In the genomic region with DNA sequence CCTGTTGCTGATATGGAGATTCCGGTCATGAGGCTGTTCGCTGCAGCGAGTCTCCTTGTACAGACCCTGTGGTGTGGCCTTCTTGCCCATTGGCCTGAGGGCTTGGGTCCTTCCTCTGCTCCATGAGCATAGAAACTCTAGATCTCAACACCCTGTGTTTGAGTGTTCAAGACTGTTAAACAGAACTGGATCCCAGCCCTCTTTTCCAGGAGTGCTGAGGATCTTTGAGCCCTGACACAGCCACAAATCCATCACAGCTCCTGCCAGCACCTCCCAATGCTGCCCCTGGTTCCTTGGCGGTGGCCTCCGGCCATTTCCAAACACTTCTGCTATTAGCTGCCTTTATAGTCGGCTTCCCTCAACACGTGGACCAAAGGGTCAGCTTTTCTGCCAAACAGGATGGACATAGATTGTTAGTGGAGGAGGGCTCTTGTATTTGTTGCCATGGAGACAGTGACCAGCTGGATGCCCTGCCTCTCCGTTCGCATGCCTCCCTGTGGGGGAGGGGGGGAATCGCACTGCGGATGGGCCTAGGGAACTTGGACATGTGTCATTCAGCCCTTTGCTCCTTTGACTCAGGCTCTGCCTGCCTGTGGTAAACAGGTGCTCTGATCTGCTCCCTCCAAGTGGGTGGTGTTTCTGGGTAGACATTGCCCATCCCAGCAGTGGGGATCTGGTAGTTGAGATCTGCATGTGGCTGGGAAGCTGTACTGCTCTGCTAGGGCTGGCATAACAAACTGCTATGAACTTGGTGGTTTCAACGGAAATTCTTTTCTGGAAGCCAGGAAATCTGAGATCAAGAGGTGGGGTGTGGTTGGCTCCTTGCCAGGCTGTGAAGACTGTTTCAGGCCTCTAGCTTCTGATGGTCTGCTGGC, we compare ENCODE assay signal across 9 cellular contexts. TPM values are rescaled to one million over a fixed set of nuclear protein-coding genes. Genes with fewer than 3 reads are reported as not detected.
DNase-seq lines count a peak whose midpoint lies in the region; ATAC-seq and FAIRE-seq lines count a peak whose summit lies in the region.
"Had no signal": no experiment of that assay in that cellular context is flagged by ENCODE, and none has a peak within 500 bp of the region (broad histone marks: within the 10 kb centered on the region; RNA-seq: fewer than 3 reads in every experiment).

No MANE protein-coding gene starts in this region.

- H3K36me3 ChIP-seq in naive thymus-derived CD4-positive, alpha-beta T cell (ENCODE audit: control insufficient read depth in 2 of 3, insufficient read depth in 3 of 3, low read length in 3 of 3): no peaks in the 10 kb centered on the region
- H3K36me3 ChIP-seq: sigmoid colon had no signal

- no peak overlapping the region for H3K4me3 ChIP-seq in naive thymus-derived CD4-positive, alpha-beta T cell (ENCODE audit: low read length)
- H3K4me3 ChIP-seq: sigmoid colon had no signal

- peak; percentile 62 for FAIRE-seq in GM19239 (lab: Jason Lieb, UNC)

- H3K27ac Mint-ChIP-seq in naive thymus-derived CD4-positive, alpha-beta T cell: peak overlapping the region; percentile 62 to 100 (median 83)

- in situ Hi-C loops in G401 (cut with HindIII; ENCODE audit: low sequenced_read_pairs): loop anchor here (10.0 kb wide), 1 partner anchor 99 kb away; the partner anchor contains the start of gene SLC2A9

- H3K4me1 Mint-ChIP-seq in naive thymus-derived CD4-positive, alpha-beta T cell: peaks cover 24 to 76% (median 62%) of the 10 kb centered on the region in 7 donors

- no peaks in the 10 kb centered on the region for H3K27me3 Mint-ChIP-seq in naive thymus-derived CD4-positive, alpha-beta T cell

- no peaks in the 10 kb centered on the region for H3K36me3 Mint-ChIP-seq in naive thymus-derived CD4-positive, alpha-beta T cell

- peak; percentile 36 for ATAC-seq in naive thymus-derived CD4-positive, alpha-beta T cell
- ATAC-seq in GM19452 (IDR thresholded peaks at IDR 0.05; ENCODE audit: unreplicated experiment) (no peak), HG03520 (IDR thresholded peaks at IDR 0.05; ENCODE audit: unreplicated experiment) (no peak)

- POLR2A ChIA-PET in naive thymus-derived CD4-positive, alpha-beta T cell (lab: Charles Lee): interaction anchor here (1.2 to 10.8 kb wide), 4 partner anchors 9 to 35 kb away, joined by 3 to 341 read pairs (median 51); no protein-coding TSS in a partner anchor

- intact Hi-C loops in naive thymus-derived CD4-positive, alpha-beta T cell (cut with micrococcal nuclease): no loop called here

- peaks cover 0 to 3% (median 0%) of the 10 kb centered on the region in 11 donors for H3K9me3 Mint-ChIP-seq in naive thymus-derived CD4-positive, alpha-beta T cell

- DNase-seq in GM19239 (ENCODE audit: insufficient read length, low spot score) (no peak), NCI-H748 (lab: John Stamatoyannopoulos, UW; ENCODE audit: unreplicated experiment) (peak; percentile 76), dermis blood vessel endothelial cell (peak; percentile 97), G401 (ENCODE audit: low spot score) (no peak), NCI-H1092 (lab: John Stamatoyannopoulos, UW) (no peak)
- peak in 6 of 9 donors; percentile 31 to 58 (median 53) for DNase-seq in naive thymus-derived CD4-positive, alpha-beta T cell
- DNase-seq: sigmoid colon had no signal

- no peaks in the 10 kb centered on the region for H3K9me3 ChIP-seq in naive thymus-derived CD4-positive, alpha-beta T cell (ENCODE audit: control insufficient read depth in 2 of 3, low read length in 3 of 3)
- H3K9me3 ChIP-seq: sigmoid colon had no signal

- peak overlapping the region; percentile 40 for H3K27ac ChIP-seq in naive thymus-derived CD4-positive, alpha-beta T cell (ENCODE audit: low read depth, low read length)

- peak overlapping the region; percentile 4 to 84 (median 76) for H3K4me3 Mint-ChIP-seq in naive thymus-derived CD4-positive, alpha-beta T cell

- CTCF ChIA-PET in naive thymus-derived CD4-positive, alpha-beta T cell (lab: Charles Lee): no interaction called here

- H3K4me1 ChIP-seq in naive thymus-derived CD4-positive, alpha-beta T cell (ENCODE audit: control insufficient read depth in 2 of 2, insufficient read depth in 2 of 2, low read length in 2 of 2): peaks cover 0 to 57% of the 10 kb centered on the region in 2 donors

- no peaks in the 10 kb centered on the region for H3K27me3 ChIP-seq in naive thymus-derived CD4-positive, alpha-beta T cell (ENCODE audit: control insufficient read depth in 2 of 2, insufficient read depth in 2 of 2, low read length in 2 of 2)
- H3K27me3 ChIP-seq: sigmoid colon had no signal

RNA-seq across cellular contexts. Expression of gene WDR1, which starts 6.9 kb away (rescaled TPM):
- 344 and 584 TPM in 2 replicates for total RNA-seq in dermis blood vessel endothelial cell
- total RNA-seq in naive thymus-derived CD4-positive, alpha-beta T cell: 100 to 1,000 TPM; 242 to 470 (median 330) TPM
- polyA plus RNA-seq in naive thymus-derived CD4-positive, alpha-beta T cell: 100 to 1,000 TPM; 268 to 412 TPM
- total RNA-seq in G401 (2014; rRNA removed; shearing (Covaris generic)): 300 and 383 TPM in 2 replicates

Comparison
In these comparisons a context has a peak if more than half of its experiments do, and no peak if none do; other contexts are left out.
1. DNase-seq: peak in NCI-H748 (single experiment), dermis blood vessel endothelial cell (single experiment) and naive thymus-derived CD4-positive, alpha-beta T cell (6 of 9); none in GM19239 (single experiment), G401 (single experiment) and NCI-H1092 (single experiment).